In genomic region chr17:7932483-7932891, GRCh38 we compare ENCODE assay signal across 8 cellular contexts. TPM values are rescaled to one million over a fixed set of nuclear protein-coding genes. Genes with fewer than 3 reads are reported as not detected.
DNase-seq lines count a peak whose midpoint lies in the region; ATAC-seq lines count a peak whose summit lies in the region.

No MANE protein-coding gene starts in this region.

- H3K9me3 Mint-ChIP-seq in activated T-cell treated with anti-CD3 and anti-CD28 coated beads, Interleukin-2, amount 50 U/mL, for 72 hours = no peaks in the 10 kb centered on the region

- peaks cover 9 to 11% of the 10 kb centered on the region in 2 donors for H3K36me3 Mint-ChIP-seq in activated T-cell treated with anti-CD3 and anti-CD28 coated beads, Interleukin-2, amount 50 U/mL, for 72 hours (ENCODE audit: insufficient read depth in 2 of 2)

- H3K4me1 ChIP-seq in neuron (ENCODE audit: insufficient read depth, low read length) = peaks cover 27% of the 10 kb centered on the region

- peaks cover 57% of the 10 kb centered on the region for H3K4me1 Mint-ChIP-seq in activated T-cell treated with anti-CD3 and anti-CD28 coated beads, Interleukin-2, amount 50 U/mL, for 72 hours (ENCODE audit: low read depth)

- peak overlapping the region; percentile 87 to 96 for H3K4me3 Mint-ChIP-seq in activated T-cell treated with anti-CD3 and anti-CD28 coated beads, Interleukin-2, amount 50 U/mL, for 72 hours

- DNase-seq in stimulated activated CD4-positive, alpha-beta T cell treated with anti-CD3 and anti-CD28 coated beads, Interleukin-15, amount 100 ng/mL, for 24 hours = peak; percentile 51
- no peak for DNase-seq in stimulated activated CD4-positive, alpha-beta T cell treated with anti-CD3 and anti-CD28 coated beads, Interleukin-4, amount 100 ng/mL, for 4 hours
- DNase-seq in activated T-cell treated with anti-CD3 and anti-CD28 coated beads, Interleukin-2, amount 50 U/mL, for 72 hours = peak; percentile 36 to 37
- DNase-seq in globus pallidus (ENCODE audit: low spot score) = peak; percentile 37

- no peaks in the 10 kb centered on the region for H3K27me3 Mint-ChIP-seq in activated T-cell treated with anti-CD3 and anti-CD28 coated beads, Interleukin-2, amount 50 U/mL, for 72 hours (ENCODE audit: low read depth)

- peak overlapping the region; percentile 72 for H3K27ac Mint-ChIP-seq in activated T-cell treated with anti-CD3 and anti-CD28 coated beads, Interleukin-2, amount 50 U/mL, for 72 hours

- H3K27ac ChIP-seq in KOPT-K1 (ENCODE audit: low read depth, low read length, poor library complexity, severe bottlenecking) = peak overlapping the region; percentile 92

- H3K27me3 ChIP-seq in neuron (ENCODE audit: insufficient read depth, low read length) = no peaks in the 10 kb centered on the region

- ATAC-seq in activated T-cell treated with anti-CD3 and anti-CD28 coated beads, Interleukin-2, amount 50 U/mL, for 72 hours (replicated peaks in 1 of 2) = peak; percentile 20 to 35
- ATAC-seq in GM21619 (IDR thresholded peaks at IDR 0.05; ENCODE audit: unreplicated experiment) (no peak), GM18520 (IDR thresholded peaks at IDR 0.05; ENCODE audit: unreplicated experiment) (no peak)

- H3K36me3 ChIP-seq in KOPT-K1 (ENCODE audit: insufficient read depth, low read length) (peaks cover 34% of the 10 kb centered on the region), neuron (ENCODE audit: insufficient read depth, low read length) (peaks cover 47% of the 10 kb centered on the region)

- H3K9me3 ChIP-seq in KOPT-K1 (ENCODE audit: insufficient read depth, low read length, poor library complexity, severe bottlenecking) (no peaks in the 10 kb centered on the region), neuron (ENCODE audit: low read length) (no peaks in the 10 kb centered on the region)

- H3K4me3 ChIP-seq in neuron (ENCODE audit: low read length) = peak overlapping the region; percentile 88

- peak overlapping the region; percentile 81 for H2AFZ ChIP-seq in neuron (ENCODE audit: low read depth, low read length)

RNA-seq across cellular contexts. Expression of gene CNTROB, which starts 0.5 kb away (rescaled TPM):
- 10 to 100 TPM; 61.0 to 62.6 TPM for total RNA-seq in activated T-cell treated with anti-CD3 and anti-CD28 coated beads, Interleukin-2, amount 50 U/mL, for 72 hours

RNA-seq across cellular contexts. Expression of gene TRAPPC1, which starts 0.7 kb away (rescaled TPM):
- total RNA-seq in activated T-cell treated with anti-CD3 and anti-CD28 coated beads, Interleukin-2, amount 50 U/mL, for 72 hours = 100 to 1,000 TPM; 139 to 150 TPM

RNA-seq across cellular contexts. Expression of gene KCNAB3, which starts 2.8 kb away (rescaled TPM):
- 10 to 100 TPM; 10.2 to 10.3 TPM for total RNA-seq in activated T-cell treated with anti-CD3 and anti-CD28 coated beads, Interleukin-2, amount 50 U/mL, for 72 hours

RNA-seq across cellular contexts. Expression of gene RNF227, which starts 16.4 kb away (rescaled TPM):
- total RNA-seq in activated T-cell treated with anti-CD3 and anti-CD28 coated beads, Interleukin-2, amount 50 U/mL, for 72 hours = 1 to 10 TPM; 2.5 to 3.7 TPM

RNA-seq across cellular contexts. Expression of gene CHD3, which starts 43.9 kb away (rescaled TPM):
- total RNA-seq in activated T-cell treated with anti-CD3 and anti-CD28 coated beads, Interleukin-2, amount 50 U/mL, for 72 hours = 100 to 1,000 TPM; 133 to 140 TPM

Comparison
In these comparisons a context has a peak if more than half of its experiments do, and no peak if none do; other contexts are left out.
1. DNase-seq: peak in stimulated activated CD4-positive, alpha-beta T cell treated with anti-CD3 and anti-CD28 coated beads, Interleukin-15, amount 100 ng/mL, for 24 hours (single experiment), activated T-cell treated with anti-CD3 and anti-CD28 coated beads, Interleukin-2, amount 50 U/mL, for 72 hours (2 of 2) and globus pallidus (single experiment); none in stimulated activated CD4-positive, alpha-beta T cell treated with anti-CD3 and anti-CD28 coated beads, Interleukin-4, amount 100 ng/mL, for 4 hours (0 of 2).
2. ATAC-seq: peak in activated T-cell treated with anti-CD3 and anti-CD28 coated beads, Interleukin-2, amount 50 U/mL, for 72 hours (2 of 2); none in GM21619 (single experiment) and GM18520 (single experiment).